ENCODE assay signal across 8 cellular contexts in genomic region chr3:64575211-64575844, GRCh38.
A peak's percentile ranks its signal among the peaks of the same experiment; 100 is the strongest.
DNase-seq lines count a peak whose midpoint lies in the region; ATAC-seq, FAIRE-seq and TF ChIP-seq lines count a peak whose summit lies in the region.

No MANE protein-coding gene starts in this region.

- H3K9me3 ChIP-seq in prostate gland = no peaks in the 10 kb centered on the region

- H3K36me3 ChIP-seq in prostate gland = no peaks in the 10 kb centered on the region

- intact Hi-C loops in prostate gland (cut with DNase I) = no loop called here
- intact Hi-C loops in activated naive CD4-positive, alpha-beta T cell treated with anti-CD3 and anti-CD28 coated beads for 36 hours (cut with micrococcal nuclease) = no loop called here

- no peak overlapping the region for H3K4me3 Mint-ChIP-seq in activated naive CD4-positive, alpha-beta T cell treated with anti-CD3 and anti-CD28 coated beads for 36 hours

- DNase-seq in GM03348 (ENCODE audit: low spot score) (peak; percentile 49), HTR-8/SVneo (ENCODE audit: insufficient read length, low spot score) (peak; percentile 3), choroid plexus epithelial cell (ENCODE audit: low read depth) (peak; percentile 66), prostate gland (ENCODE audit: low spot score) (no peak), DMS153 (lab: John Stamatoyannopoulos, UW) (no peak)
- no peak for DNase-seq in activated naive CD4-positive, alpha-beta T cell treated with anti-CD3 and anti-CD28 coated beads for 36 hours
- DNase-seq in activated CD4-positive, CD25-positive, alpha-beta regulatory T cell (lab: John Stamatoyannopoulos, UW) = no peak

- peak; percentile 87 for ATAC-seq in GM21423 (IDR thresholded peaks at IDR 0.05; ENCODE audit: unreplicated experiment)

- H3K27ac ChIP-seq in prostate gland = no peak overlapping the region

- peaks cover 6% of the 10 kb centered on the region for H3K4me1 ChIP-seq in prostate gland (replicated peaks)

- H3K9me3 Mint-ChIP-seq in activated naive CD4-positive, alpha-beta T cell treated with anti-CD3 and anti-CD28 coated beads for 36 hours = no peaks in the 10 kb centered on the region

- H3K27ac Mint-ChIP-seq in activated naive CD4-positive, alpha-beta T cell treated with anti-CD3 and anti-CD28 coated beads for 36 hours = no peak overlapping the region

- peak; percentile 72 for TF ChIP-seq CTCF in choroid plexus epithelial cell (conservative IDR thresholded peaks at IDR 0.05; ENCODE audit: low read depth, low read length)
- peak in 3 of 4 experiments; percentile 21 to 26 (median 25) for TF ChIP-seq CTCF in prostate gland (IDR thresholded peaks at IDR 0.05)

- no peak for TF ChIP-seq POLR2A in prostate gland (IDR thresholded peaks at IDR 0.05)

- H3K4me3 ChIP-seq in choroid plexus epithelial cell (ENCODE audit: low read depth, low read length) (no peak overlapping the region), prostate gland (no peak overlapping the region)

- no peak for FAIRE-seq in HTR-8/SVneo (lab: Jason Lieb, UNC)

- no peaks in the 10 kb centered on the region for H3K27me3 ChIP-seq in prostate gland (replicated peaks; ENCODE audit: insufficient read depth)

- CTCF ChIA-PET in activated naive CD4-positive, alpha-beta T cell treated with anti-CD3 and anti-CD28 coated beads for 36 hours (lab: Charles Lee) = interaction anchor here (0.5 to 1.2 kb wide), 2 partner anchors 41 to 167 kb away, joined by 3 to 4 read pairs; no protein-coding TSS in a partner anchor

- H3K27me3 Mint-ChIP-seq in activated naive CD4-positive, alpha-beta T cell treated with anti-CD3 and anti-CD28 coated beads for 36 hours (ENCODE audit: low read depth) = peaks cover 3% of the 10 kb centered on the region

- no peaks in the 10 kb centered on the region for H3K4me1 Mint-ChIP-seq in activated naive CD4-positive, alpha-beta T cell treated with anti-CD3 and anti-CD28 coated beads for 36 hours (ENCODE audit: low read depth)

- 86% methylated on average over 2 of the region's 2 CpGs for WGBS in prostate gland

- no peaks in the 10 kb centered on the region for H3K36me3 Mint-ChIP-seq in activated naive CD4-positive, alpha-beta T cell treated with anti-CD3 and anti-CD28 coated beads for 36 hours (ENCODE audit: low read depth)

Comparison
In these comparisons a context has a peak if more than half of its experiments do, and no peak if none do; other contexts are left out.
1. DNase-seq: peak in GM03348 (single experiment), HTR-8/SVneo (single experiment) and choroid plexus epithelial cell (single experiment); none in prostate gland (single experiment), activated naive CD4-positive, alpha-beta T cell treated with anti-CD3 and anti-CD28 coated beads for 36 hours (single experiment), DMS153 (single experiment) and activated CD4-positive, CD25-positive, alpha-beta regulatory T cell (0 of 4).